ENCODE assay signal across 1 cellular context in the genomic region with DNA sequence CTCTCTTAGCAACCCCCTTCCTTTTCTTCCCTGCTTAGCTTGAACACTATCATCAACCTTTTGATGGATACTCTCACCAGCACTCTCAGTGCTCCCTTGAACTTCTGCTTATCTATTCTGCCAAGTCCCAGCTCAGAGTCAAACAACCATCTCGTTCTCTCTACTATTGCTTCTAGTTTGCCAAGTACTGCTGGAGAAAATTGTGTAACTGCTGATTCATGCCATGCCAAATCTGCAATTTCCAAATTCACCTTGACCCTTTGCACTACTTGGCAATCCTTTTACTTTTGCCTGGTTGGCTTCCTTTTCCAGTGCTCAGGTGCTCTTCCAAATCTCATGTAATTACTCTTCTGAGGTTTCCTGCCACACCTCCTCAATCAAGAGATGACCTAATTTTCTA.
A peak's percentile ranks its signal among the peaks of the same experiment; 100 is the strongest.
TF ChIP-seq lines count a peak whose summit lies in the region.

No MANE protein-coding gene starts in this region.

TF ChIP-seq in K562, 482 proteins besides CTCF, POLR2A, EP300 and RAD21:
- TF ChIP-seq MAFK (IDR thresholded peaks at IDR 0.05; ENCODE audit: low read length) = no peak
- TF ChIP-seq NR1H2 (CRISPR knock-in tag; IDR thresholded peaks at IDR 0.05) = no peak
- TF ChIP-seq, protein P1, sequence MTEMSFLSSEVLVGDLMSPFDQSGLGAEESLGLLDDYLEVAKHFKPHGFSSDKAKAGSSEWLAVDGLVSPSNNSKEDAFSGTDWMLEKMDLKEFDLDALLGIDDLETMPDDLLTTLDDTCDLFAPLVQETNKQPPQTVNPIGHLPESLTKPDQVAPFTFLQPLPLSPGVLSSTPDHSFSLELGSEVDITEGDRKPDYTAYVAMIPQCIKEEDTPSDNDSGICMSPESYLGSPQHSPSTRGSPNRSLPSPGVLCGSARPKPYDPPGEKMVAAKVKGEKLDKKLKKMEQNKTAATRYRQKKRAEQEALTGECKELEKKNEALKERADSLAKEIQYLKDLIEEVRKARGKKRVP (CRISPR knock-in tag; IDR thresholded peaks at IDR 0.05) = no peak
- TF ChIP-seq, protein P2, sequence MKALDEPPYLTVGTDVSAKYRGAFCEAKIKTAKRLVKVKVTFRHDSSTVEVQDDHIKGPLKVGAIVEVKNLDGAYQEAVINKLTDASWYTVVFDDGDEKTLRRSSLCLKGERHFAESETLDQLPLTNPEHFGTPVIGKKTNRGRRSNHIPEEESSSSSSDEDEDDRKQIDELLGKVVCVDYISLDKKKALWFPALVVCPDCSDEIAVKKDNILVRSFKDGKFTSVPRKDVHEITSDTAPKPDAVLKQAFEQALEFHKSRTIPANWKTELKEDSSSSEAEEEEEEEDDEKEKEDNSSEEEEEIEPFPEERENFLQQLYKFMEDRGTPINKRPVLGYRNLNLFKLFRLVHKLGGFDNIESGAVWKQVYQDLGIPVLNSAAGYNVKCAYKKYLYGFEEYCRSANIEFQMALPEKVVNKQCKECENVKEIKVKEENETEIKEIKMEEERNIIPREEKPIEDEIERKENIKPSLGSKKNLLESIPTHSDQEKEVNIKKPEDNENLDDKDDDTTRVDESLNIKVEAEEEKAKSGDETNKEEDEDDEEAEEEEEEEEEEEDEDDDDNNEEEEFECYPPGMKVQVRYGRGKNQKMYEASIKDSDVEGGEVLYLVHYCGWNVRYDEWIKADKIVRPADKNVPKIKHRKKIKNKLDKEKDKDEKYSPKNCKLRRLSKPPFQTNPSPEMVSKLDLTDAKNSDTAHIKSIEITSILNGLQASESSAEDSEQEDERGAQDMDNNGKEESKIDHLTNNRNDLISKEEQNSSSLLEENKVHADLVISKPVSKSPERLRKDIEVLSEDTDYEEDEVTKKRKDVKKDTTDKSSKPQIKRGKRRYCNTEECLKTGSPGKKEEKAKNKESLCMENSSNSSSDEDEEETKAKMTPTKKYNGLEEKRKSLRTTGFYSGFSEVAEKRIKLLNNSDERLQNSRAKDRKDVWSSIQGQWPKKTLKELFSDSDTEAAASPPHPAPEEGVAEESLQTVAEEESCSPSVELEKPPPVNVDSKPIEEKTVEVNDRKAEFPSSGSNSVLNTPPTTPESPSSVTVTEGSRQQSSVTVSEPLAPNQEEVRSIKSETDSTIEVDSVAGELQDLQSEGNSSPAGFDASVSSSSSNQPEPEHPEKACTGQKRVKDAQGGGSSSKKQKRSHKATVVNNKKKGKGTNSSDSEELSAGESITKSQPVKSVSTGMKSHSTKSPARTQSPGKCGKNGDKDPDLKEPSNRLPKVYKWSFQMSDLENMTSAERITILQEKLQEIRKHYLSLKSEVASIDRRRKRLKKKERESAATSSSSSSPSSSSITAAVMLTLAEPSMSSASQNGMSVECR (CRISPR knock-in tag; IDR thresholded peaks at IDR 0.05) = no peak
- TF ChIP-seq, protein P3, sequence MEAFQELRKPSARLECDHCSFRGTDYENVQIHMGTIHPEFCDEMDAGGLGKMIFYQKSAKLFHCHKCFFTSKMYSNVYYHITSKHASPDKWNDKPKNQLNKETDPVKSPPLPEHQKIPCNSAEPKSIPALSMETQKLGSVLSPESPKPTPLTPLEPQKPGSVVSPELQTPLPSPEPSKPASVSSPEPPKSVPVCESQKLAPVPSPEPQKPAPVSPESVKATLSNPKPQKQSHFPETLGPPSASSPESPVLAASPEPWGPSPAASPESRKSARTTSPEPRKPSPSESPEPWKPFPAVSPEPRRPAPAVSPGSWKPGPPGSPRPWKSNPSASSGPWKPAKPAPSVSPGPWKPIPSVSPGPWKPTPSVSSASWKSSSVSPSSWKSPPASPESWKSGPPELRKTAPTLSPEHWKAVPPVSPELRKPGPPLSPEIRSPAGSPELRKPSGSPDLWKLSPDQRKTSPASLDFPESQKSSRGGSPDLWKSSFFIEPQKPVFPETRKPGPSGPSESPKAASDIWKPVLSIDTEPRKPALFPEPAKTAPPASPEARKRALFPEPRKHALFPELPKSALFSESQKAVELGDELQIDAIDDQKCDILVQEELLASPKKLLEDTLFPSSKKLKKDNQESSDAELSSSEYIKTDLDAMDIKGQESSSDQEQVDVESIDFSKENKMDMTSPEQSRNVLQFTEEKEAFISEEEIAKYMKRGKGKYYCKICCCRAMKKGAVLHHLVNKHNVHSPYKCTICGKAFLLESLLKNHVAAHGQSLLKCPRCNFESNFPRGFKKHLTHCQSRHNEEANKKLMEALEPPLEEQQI (IDR thresholded peaks at IDR 0.05) = no peak
- TF ChIP-seq ZNF184 (CRISPR knock-in tag; IDR thresholded peaks at IDR 0.05) = no peak
- TF ChIP-seq, protein P4, sequence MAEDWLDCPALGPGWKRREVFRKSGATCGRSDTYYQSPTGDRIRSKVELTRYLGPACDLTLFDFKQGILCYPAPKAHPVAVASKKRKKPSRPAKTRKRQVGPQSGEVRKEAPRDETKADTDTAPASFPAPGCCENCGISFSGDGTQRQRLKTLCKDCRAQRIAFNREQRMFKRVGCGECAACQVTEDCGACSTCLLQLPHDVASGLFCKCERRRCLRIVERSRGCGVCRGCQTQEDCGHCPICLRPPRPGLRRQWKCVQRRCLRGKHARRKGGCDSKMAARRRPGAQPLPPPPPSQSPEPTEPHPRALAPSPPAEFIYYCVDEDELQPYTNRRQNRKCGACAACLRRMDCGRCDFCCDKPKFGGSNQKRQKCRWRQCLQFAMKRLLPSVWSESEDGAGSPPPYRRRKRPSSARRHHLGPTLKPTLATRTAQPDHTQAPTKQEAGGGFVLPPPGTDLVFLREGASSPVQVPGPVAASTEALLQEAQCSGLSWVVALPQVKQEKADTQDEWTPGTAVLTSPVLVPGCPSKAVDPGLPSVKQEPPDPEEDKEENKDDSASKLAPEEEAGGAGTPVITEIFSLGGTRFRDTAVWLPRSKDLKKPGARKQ (CRISPR knock-in tag; IDR thresholded peaks at IDR 0.05) = no peak
- no peak for TF ChIP-seq CBX3 (IDR thresholded peaks at IDR 0.05; ENCODE audit: borderline replicate concordance in 1 of 2, low read length in 2 of 2)
- TF ChIP-seq RHOXF2B (CRISPR knock-in tag; conservative IDR thresholded peaks at IDR 0.05) = no peak
- TF ChIP-seq CBFA2T3 (IDR thresholded peaks at IDR 0.05) = peak; percentile 35; the same call in 1 of the 2 replicates
- no peak for TF ChIP-seq ZFP1 (CRISPR knock-in tag; IDR thresholded peaks at IDR 0.05)
- TF ChIP-seq HLTF (IDR thresholded peaks at IDR 0.05) = no peak
- TF ChIP-seq ARID1B (IDR thresholded peaks at IDR 0.05) = peak; percentile 14; the same call in 1 of the 2 replicates
- no peak for TF ChIP-seq C11orf30 (IDR thresholded peaks at IDR 0.05; ENCODE audit: low read depth)
